14 cellular contexts compared by ENCODE assay signal in the genomic region with DNA sequence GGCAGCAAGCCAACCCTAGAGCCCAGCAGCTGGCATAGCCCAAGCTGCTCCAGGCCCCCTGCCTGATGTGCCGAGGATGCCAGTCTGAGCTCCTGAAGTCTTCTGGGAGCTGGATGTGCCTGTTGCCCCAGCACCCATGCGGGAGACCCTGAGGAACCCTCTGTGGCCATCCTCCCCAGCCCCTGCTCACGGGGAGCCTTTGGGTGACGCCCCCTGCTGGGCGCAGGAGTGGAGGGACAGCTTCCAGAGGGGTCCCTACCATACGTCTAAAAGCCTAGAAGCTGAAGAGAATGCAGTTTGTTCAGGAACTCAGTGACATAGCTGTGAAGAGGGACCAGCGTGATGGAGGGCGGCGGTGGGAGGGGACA. TPM values are rescaled to one million over a fixed set of nuclear protein-coding genes. Genes with fewer than 3 reads are reported as not detected.
DNase-seq lines count a peak whose midpoint lies in the region; ATAC-seq and TF ChIP-seq lines count a peak whose summit lies in the region.
"Had no signal": no experiment of that assay in that cellular context is flagged by ENCODE, and none has a peak within 500 bp of the region (broad histone marks: within the 10 kb centered on the region; RNA-seq: fewer than 3 reads in every experiment).

No MANE protein-coding gene starts in this region.

- ATAC-seq in WTC11: no peak
- no peak for ATAC-seq in T-helper 17 cell

- no peak overlapping the region for H3K4me3 Mint-ChIP-seq in WTC11
- no peak overlapping the region for H3K4me3 Mint-ChIP-seq in T-helper 17 cell
- H3K4me3 Mint-ChIP-seq: nephron progenitor cell had no signal

- H2BK5ac ChIP-seq in neuronal stem cell (ENCODE audit: low read length): no peak overlapping the region

- H2AK5ac ChIP-seq in neuronal stem cell (ENCODE audit: low read depth, low read length): peak overlapping the region; percentile 70

- H3K27ac Mint-ChIP-seq in WTC11: no peak overlapping the region
- no peak overlapping the region for H3K27ac Mint-ChIP-seq in T-helper 17 cell
- H3K27ac Mint-ChIP-seq: nephron progenitor cell had no signal

- H3K27ac ChIP-seq in neuronal stem cell (replicated peaks; ENCODE audit: low read length): no peak overlapping the region
- H3K27ac ChIP-seq: breast epithelium, Peyer's patch had no signal

- H3K9me3 Mint-ChIP-seq in WTC11: 0 out of 2 replicates have a peak, but pooled peaks cover 4% of the 10 kb centered on the region
- H3K9me3 Mint-ChIP-seq: nephron progenitor cell had no signal

- H3K79me1 ChIP-seq in neuronal stem cell (ENCODE audit: low read depth, low read length): no peaks in the 10 kb centered on the region

- H4K8ac ChIP-seq in neuronal stem cell (ENCODE audit: low read depth, low read length): no peak overlapping the region

- H3K18ac ChIP-seq in neuronal stem cell (ENCODE audit: low read length): peak overlapping the region; percentile 84

- H3K36me3 ChIP-seq in neuronal stem cell (replicated peaks in 1 of 2; ENCODE audit: control insufficient read depth in 2 of 2, insufficient read depth in 2 of 2, low read length in 2 of 2): no peaks in the 10 kb centered on the region
- H3K36me3 ChIP-seq: breast epithelium, Peyer's patch had no signal

- DNase-seq in SHP77 (lab: John Stamatoyannopoulos, UW) (peak; percentile 25 to 56), SHP77 treated with DMSO at 0.1 percent for 48 hours (lab: John Stamatoyannopoulos, UW) (no peak), HFF-Myc (ENCODE audit: extremely low read depth, low read depth) (no peak), WTC11 (ENCODE audit: low spot score) (peak; percentile 47), neuronal stem cell (ENCODE audit: low spot score) (no peak), T-helper 17 cell (no peak), cerebellum (ENCODE audit: low spot score) (no peak), pons (ENCODE audit: low spot score) (no peak)
- DNase-seq: kidney; NCI-H187 treated with DMSO at 0.1 percent for 48 hours; nephron progenitor cell; Peyer's patch; stimulated activated naive CD4-positive, alpha-beta T cell treated with Interleukin-2 at 50 U/mL for 16 hours had no signal

- no peak overlapping the region for H2BK120ac ChIP-seq in neuronal stem cell (ENCODE audit: low read depth, low read length)

- H3K4me1 Mint-ChIP-seq in WTC11 (0 out of 2 replicates have a peak, but pooled peaks cover under 1% of the 10 kb centered on the region), T-helper 17 cell (peaks cover 4% of the 10 kb centered on the region)

- no peak overlapping the region for H3K4me2 ChIP-seq in neuronal stem cell (ENCODE audit: insufficient read depth, low read length, poor library complexity, severe bottlenecking)

- H3K9ac ChIP-seq in neuronal stem cell (ENCODE audit: low read depth, low read length, poor library complexity): no peak overlapping the region

- H2BK15ac ChIP-seq in neuronal stem cell (ENCODE audit: low read length): peak overlapping the region; percentile 86

- peak overlapping the region; percentile 42 for H3K14ac ChIP-seq in neuronal stem cell (ENCODE audit: low read length)

- H3K9me3 ChIP-seq in neuronal stem cell (replicated peaks in 1 of 2; ENCODE audit: control insufficient read depth in 2 of 2, insufficient read depth in 1 of 2, low read depth in 1 of 2, low read length in 2 of 2): no peaks in the 10 kb centered on the region
- no peaks in the 10 kb centered on the region for H3K9me3 ChIP-seq in T-helper 17 cell (ENCODE audit: control insufficient read depth, low read length, poor library complexity, severe bottlenecking)
- H3K9me3 ChIP-seq: breast epithelium, Peyer's patch had no signal

- H3K4me1 ChIP-seq in neuronal stem cell (ENCODE audit: control insufficient read depth in 2 of 2, insufficient read depth in 1 of 2, low read depth in 1 of 2, low read length in 2 of 2): no peaks in the 10 kb centered on the region
- H3K4me1 ChIP-seq: breast epithelium, Peyer's patch had no signal

- TF ChIP-seq CTCF in HFF-Myc (IDR thresholded peaks at IDR 0.05; ENCODE audit: low read depth, low read length, missing control alignments) (peak; percentile 50), WTC11 (IDR thresholded peaks at IDR 0.05) (no peak)

- no peak overlapping the region for H2BK12ac ChIP-seq in neuronal stem cell (ENCODE audit: low read length)

- WGBS in neuronal stem cell (ENCODE audit: extremely low coverage in 2 of 2, insufficient read length in 2 of 2, insufficient replicate concordance in 1 of 2), 2 donors: no CpG with 5 or more reads among the region's 9 CpGs

- CTCF ChIA-PET in WTC11 (lab: Charles Lee): interaction anchor here (0.6 to 2.7 kb wide), 12 partner anchors 8 to 1577 kb away, joined by 3 to 13 read pairs (median 4); no protein-coding TSS in a partner anchor

- H3K23ac ChIP-seq in neuronal stem cell (ENCODE audit: low read depth, low read length, poor library complexity): no peak overlapping the region

- POLR2A ChIA-PET in WTC11 (lab: Charles Lee): interaction anchor here (0.6 kb wide), 1 partner anchor 184 kb away, joined by 3 read pairs; no protein-coding TSS in a partner anchor

- H3K27me3 ChIP-seq in neuronal stem cell (ENCODE audit: control insufficient read depth in 3 of 3, insufficient read depth in 3 of 3, low read depth in 1 of 3, low read length in 3 of 3): no peaks in the 10 kb centered on the region
- H3K27me3 ChIP-seq: breast epithelium, Peyer's patch had no signal

- H3K4ac ChIP-seq in neuronal stem cell (ENCODE audit: low read length): no peak overlapping the region

- H4K91ac ChIP-seq in neuronal stem cell (ENCODE audit: low read depth, low read length, poor library complexity): no peak overlapping the region

- H3K36me3 Mint-ChIP-seq in WTC11 (no peaks in the 10 kb centered on the region), T-helper 17 cell (ENCODE audit: low read depth) (peaks cover 6% of the 10 kb centered on the region)

- no peaks in the 10 kb centered on the region for H3K27me3 Mint-ChIP-seq in WTC11 (ENCODE audit: low read depth)
- peaks cover 32% of the 10 kb centered on the region for H3K27me3 Mint-ChIP-seq in T-helper 17 cell

- H3K4me3 ChIP-seq in HFF-Myc (replicated peaks; ENCODE audit: low read depth, low read length) (no peak overlapping the region), neuronal stem cell (ENCODE audit: low read length in 2 of 2) (no peak overlapping the region)
- H3K4me3 ChIP-seq: breast epithelium, Peyer's patch had no signal

- H2AFZ ChIP-seq in neuronal stem cell (ENCODE audit: low read length): no peak overlapping the region

TF ChIP-seq in WTC11, 78 proteins besides CTCF, POLR2A, EP300 and RAD21:
- TF ChIP-seq, protein P1, sequence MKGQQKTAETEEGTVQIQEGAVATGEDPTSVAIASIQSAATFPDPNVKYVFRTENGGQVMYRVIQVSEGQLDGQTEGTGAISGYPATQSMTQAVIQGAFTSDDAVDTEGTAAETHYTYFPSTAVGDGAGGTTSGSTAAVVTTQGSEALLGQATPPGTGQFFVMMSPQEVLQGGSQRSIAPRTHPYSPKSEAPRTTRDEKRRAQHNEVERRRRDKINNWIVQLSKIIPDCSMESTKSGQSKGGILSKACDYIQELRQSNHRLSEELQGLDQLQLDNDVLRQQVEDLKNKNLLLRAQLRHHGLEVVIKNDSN (CRISPR knock-in tag; IDR thresholded peaks at IDR 0.05): no peak
- TF ChIP-seq TEAD4 (CRISPR knock-in tag; IDR thresholded peaks at IDR 0.05) (no peak), ZNF423 (CRISPR knock-in tag; IDR thresholded peaks at IDR 0.05) (peak; percentile 41; the same call in 1 of the 2 replicates)

RNA-seq across cellular contexts. Expression of a gene that starts 33.1 kb away (rescaled TPM):
- total RNA-seq in WTC11 (2021) (4.9 to 5.7 TPM (median 5.5 TPM) in 3 replicates), T-helper 17 cell (10 to 100 TPM; 10.4 to 13.9 TPM), cerebellum (41.7 TPM)
- polyA plus RNA-seq in neuronal stem cell (2013, experiment 1 of 2): 17.1 TPM
- 17.0 TPM for polyA plus RNA-seq in neuronal stem cell (2013, experiment 2 of 2)

Comparison
In these comparisons a context has a peak if more than half of its experiments do, and no peak if none do; other contexts are left out.
1. DNase-seq: peak in SHP77 (2 of 2) and WTC11 (single experiment); none in SHP77 treated with DMSO at 0.1 percent for 48 hours (single experiment), HFF-Myc (single experiment), neuronal stem cell (single experiment), T-helper 17 cell (0 of 3), cerebellum (single experiment) and pons (single experiment).